In genomic region chr5:177425196-177425800, GRCh38 we compare ENCODE assay signal across 7 cellular contexts. TPM values are rescaled to one million over a fixed set of nuclear protein-coding genes. Genes with fewer than 3 reads are reported as not detected.
DNase-seq lines count a peak whose midpoint lies in the region; ATAC-seq and TF ChIP-seq lines count a peak whose summit lies in the region.

No MANE protein-coding gene starts in this region.

- peaks cover 46% of the 10 kb centered on the region for H3K4me1 Mint-ChIP-seq in activated B cell treated with CpG ODN at 0.5 μM for 24 hours

- H3K4me1 ChIP-seq in right cardiac atrium (ENCODE audit: control insufficient read depth, insufficient read depth, low read length) = peaks cover 11% of the 10 kb centered on the region

- H3K27me3 ChIP-seq in right cardiac atrium (ENCODE audit: control insufficient read depth, insufficient read depth) = no peaks in the 10 kb centered on the region

- CTCF ChIA-PET in activated B cell treated with CpG ODN at 0.5 μM for 24 hours (lab: Charles Lee) = interaction anchor here (1.1 to 7.2 kb wide), 2 partner anchors 17 to 21 kb away, joined by 3 to 53 read pairs; no protein-coding TSS in a partner anchor

- intact Hi-C loops in activated B cell treated with CpG ODN at 0.5 μM for 24 hours (cut with micrococcal nuclease) = loop anchor here (5.0 kb wide), 1 partner anchor 1038 kb away; the partner anchor contains the start of genes HIGD2A and NOP16
- intact Hi-C loops in right cardiac atrium (cut with DNase I) = no loop called here

- H3K9me3 ChIP-seq in right cardiac atrium (ENCODE audit: control insufficient read depth, low read length) = no peaks in the 10 kb centered on the region

- peak overlapping the region; percentile 50 for H3K4me3 ChIP-seq in HFF-Myc (replicated peaks; ENCODE audit: low read depth, low read length)
- peak overlapping the region; percentile 57 for H3K4me3 ChIP-seq in right cardiac atrium (ENCODE audit: low read length)
- peak overlapping the region; percentile 24 to 76 (median 50) for H3K4me3 ChIP-seq in skin epidermis

- no peaks in the 10 kb centered on the region for H3K27me3 Mint-ChIP-seq in activated B cell treated with CpG ODN at 0.5 μM for 24 hours

- peak overlapping the region; percentile 93 for H3K27ac Mint-ChIP-seq in activated B cell treated with CpG ODN at 0.5 μM for 24 hours

- ATAC-seq in activated B cell treated with CpG ODN at 0.5 μM for 24 hours (ENCODE audit: low read depth) (no peak), right cardiac atrium (peak in 1 of 2 donors; percentile 0), GM18867 (IDR thresholded peaks at IDR 0.05; ENCODE audit: unreplicated experiment) (no peak)

- H3K27ac ChIP-seq in right cardiac atrium (ENCODE audit: low read length) (peak overlapping the region; percentile 92), skin epidermis (peak overlapping the region; percentile 57 to 95 (median 88))

- H3K4me3 Mint-ChIP-seq in activated B cell treated with CpG ODN at 0.5 μM for 24 hours = peak overlapping the region; percentile 91

- WGBS in right cardiac atrium = 32% methylated on average over 13 of the region's 13 CpGs

- peaks cover 9% of the 10 kb centered on the region for H3K36me3 Mint-ChIP-seq in activated B cell treated with CpG ODN at 0.5 μM for 24 hours (ENCODE audit: low read depth)

- no peak for DNase-seq in HFF-Myc (ENCODE audit: extremely low read depth, low read depth)
- no peak for DNase-seq in activated B cell treated with CpG ODN at 0.5 μM for 24 hours
- DNase-seq in right cardiac atrium = peak in 1 of 3 donors; percentile 79
- DNase-seq in NCI-H526 treated with DMSO at 0.1 percent for 48 hours (lab: John Stamatoyannopoulos, UW) = no peak
- no peak for DNase-seq in effector CD8-positive, alpha-beta T cell (lab: John Stamatoyannopoulos, UW)

- POLR2A ChIA-PET in activated B cell treated with CpG ODN at 0.5 μM for 24 hours (lab: Charles Lee) = interaction anchor here (0.6 to 12.5 kb wide), 10 partner anchors 13 to 167 kb away, joined by 3 to 296 read pairs (median 6); partner anchors contain the start of genes PRR7 and TMED9

- no peak for TF ChIP-seq CTCF in HFF-Myc (IDR thresholded peaks at IDR 0.05; ENCODE audit: low read depth, low read length, missing control alignments)
- no peak for TF ChIP-seq CTCF in activated B cell treated with CpG ODN at 0.5 μM for 24 hours (IDR thresholded peaks at IDR 0.05)

- no peaks in the 10 kb centered on the region for H3K9me3 Mint-ChIP-seq in activated B cell treated with CpG ODN at 0.5 μM for 24 hours

RNA-seq across cellular contexts. Expression of gene GRK6, which starts 1.2 kb away (rescaled TPM):
- 90.6 and 92.6 TPM in 2 replicates for total RNA-seq in activated B cell treated with CpG ODN at 0.5 μM for 24 hours
- total RNA-seq in right cardiac atrium = 10 to 100 TPM; 13.2 to 16.9 (median 15.5) TPM
- 7.4 TPM for polyA plus RNA-seq in right cardiac atrium

RNA-seq across cellular contexts. Expression of gene F12, which starts 15.9 kb away (rescaled TPM):
- total RNA-seq in activated B cell treated with CpG ODN at 0.5 μM for 24 hours (0.31 TPM in 1 of 2 replicates, not detected in the other), right cardiac atrium (under 1 TPM; 0.17 to 0.34 (median 0.26) TPM)
- polyA plus RNA-seq in right cardiac atrium = 0.27 TPM

RNA-seq across cellular contexts. Expression of gene PRR7, which starts 21.3 kb away (rescaled TPM):
- total RNA-seq in activated B cell treated with CpG ODN at 0.5 μM for 24 hours (2.4 and 3.2 TPM in 2 replicates), right cardiac atrium (under 1 TPM in 3 of 4 donors, not detected in 1; 0.33 to 0.45 (median 0.35) TPM)
- 0.27 TPM for polyA plus RNA-seq in right cardiac atrium

RNA-seq across cellular contexts. Expression of gene PFN3, which starts 24.8 kb away (rescaled TPM):
- total RNA-seq in activated B cell treated with CpG ODN at 0.5 μM for 24 hours (not detected in 2 replicates), right cardiac atrium (not detected)
- not detected for polyA plus RNA-seq in right cardiac atrium

RNA-seq across cellular contexts. Expression of gene SLC34A1, which starts 41.1 kb away (rescaled TPM):
- total RNA-seq in activated B cell treated with CpG ODN at 0.5 μM for 24 hours (not detected in 2 replicates), right cardiac atrium (not detected)
- not detected for polyA plus RNA-seq in right cardiac atrium
